16 cellular contexts compared by ENCODE assay signal in genomic region chr19:38826856-38827551, GRCh38. TPM values are rescaled to one million over a fixed set of nuclear protein-coding genes. Genes with fewer than 3 reads are reported as not detected.
DNase-seq lines count a peak whose midpoint lies in the region; TF ChIP-seq lines count a peak whose summit lies in the region.
"Had no signal": no experiment of that assay in that cellular context is flagged by ENCODE, and none has a peak within 500 bp of the region (broad histone marks: within the 10 kb centered on the region; RNA-seq: fewer than 3 reads in every experiment).

No MANE protein-coding gene starts in this region.

- no peaks in the 10 kb centered on the region for H3K27me3 ChIP-seq in cardiac muscle cell
- no peaks in the 10 kb centered on the region for H3K27me3 ChIP-seq in testis
- H3K27me3 ChIP-seq: BLaER1 had no signal

- peaks cover 13% of the 10 kb centered on the region for H3K36me3 ChIP-seq in cardiac muscle cell
- H3K36me3 ChIP-seq in testis (ENCODE audit: low read depth, missing control alignments), result no peaks in the 10 kb centered on the region

- H3K4me3 ChIP-seq in cardiac muscle cell, result no peak overlapping the region
- H3K4me3 ChIP-seq in testis, result no peak overlapping the region
- H3K4me3 ChIP-seq: BLaER1 had no signal

- H3K27ac ChIP-seq in cardiac muscle cell (peak overlapping the region; percentile 53), testis (peak overlapping the region in 1 of 2 donors; percentile 45)
- H3K27ac ChIP-seq: BLaER1 had no signal

- H3K4me1 Mint-ChIP-seq in endothelial cell (ENCODE audit: unreplicated experiment), result peaks cover 16% of the 10 kb centered on the region

- no peak for TF ChIP-seq CTCF in cardiac muscle cell (IDR thresholded peaks at IDR 0.05; ENCODE audit: low read depth, low read length)
- TF ChIP-seq CTCF in endothelial cell (IDR thresholded peaks at IDR 0.05; ENCODE audit: unreplicated experiment), result no peak
- no peak for TF ChIP-seq CTCF in testis (IDR thresholded peaks at IDR 0.05)

- H3K4me1 ChIP-seq in cardiac muscle cell (ENCODE audit: low read depth), result peaks cover 8% of the 10 kb centered on the region
- peaks cover 11% of the 10 kb centered on the region for H3K4me1 ChIP-seq in testis

- H3K9me3 ChIP-seq in cardiac muscle cell (ENCODE audit: low read depth) (no peaks in the 10 kb centered on the region), testis (no peaks in the 10 kb centered on the region)

- H3K27me3 Mint-ChIP-seq in endothelial cell (ENCODE audit: unreplicated experiment), result peaks cover 2% of the 10 kb centered on the region

- no peak for DNase-seq in cardiac muscle cell (ENCODE audit: low read depth in 1 of 2, low spot score in 1 of 2)
- DNase-seq in cardiac septum (ENCODE audit: low spot score), result no peak
- peak; percentile 53 for DNase-seq in M059J (ENCODE audit: low read depth)
- DNase-seq in endothelial cell (ENCODE audit: low spot score), result no peak
- DNase-seq in testis, result peak; percentile 60
- no peak for DNase-seq in NCI-H2081 (lab: John Stamatoyannopoulos, UW)
- DNase-seq in A172 (ENCODE audit: low spot score), result no peak
- DNase-seq in activated CD8-positive, alpha-beta memory T cell treated with anti-CD3 and anti-CD28 coated beads, Interleukin-2, amount 50 U/mL, for 48 hours, result no peak
- DNase-seq: COR-L47, DMS53, IMR-90, MV-4-11, NCI-H1417 treated with DMSO at 0.1 percent for 48 hours, NCI-H2029 treated with DMSO at 0.1 percent for 48 hours, NCI-H510A treated with DMSO at 0.1 percent for 48 hours had no signal

- H3K4me3 Mint-ChIP-seq in endothelial cell (ENCODE audit: unreplicated experiment), result peak overlapping the region; percentile 15

- intact Hi-C loops in cardiac septum (cut with DNase I) (no loop called here), testis (cut with DNase I; ENCODE audit: low total_unique reads) (no loop called here)

- H3K9me3 Mint-ChIP-seq in endothelial cell (ENCODE audit: unreplicated experiment), result no peaks in the 10 kb centered on the region

- H3K27ac Mint-ChIP-seq in endothelial cell (ENCODE audit: unreplicated experiment), result no peak overlapping the region

- peaks cover 30% of the 10 kb centered on the region for H3K36me3 Mint-ChIP-seq in endothelial cell (ENCODE audit: low read depth, unreplicated experiment)

- WGBS in testis, 2 donors, result 53 to 72% methylated on average over 6 of the region's 6 CpGs

- no peak for TF ChIP-seq POLR2A in testis (IDR thresholded peaks at IDR 0.05)

RNA-seq across cellular contexts. Expression of gene ECH1, which starts 4.6 kb away (rescaled TPM):
- total RNA-seq in cardiac muscle cell (171 and 180 TPM in 2 replicates), cardiac septum (377 TPM), endothelial cell (ENCODE audit: unreplicated experiment) (101 TPM), testis (100 to 1,000 TPM; 176 to 193 TPM)
- polyA plus RNA-seq in cardiac muscle cell (360 and 430 TPM in 2 replicates), testis (ENCODE audit: insufficient read depth, low read depth, low replicate concordance) (217 TPM)
- total RNA-seq in M059J (2014; rRNA removed; shearing (Covaris generic)), result 31.9 and 33.0 TPM in 2 replicates
- total RNA-seq in A172 (2014; rRNA removed; shearing (Covaris generic)), result 37.1 and 39.7 TPM in 2 replicates

RNA-seq across cellular contexts. Expression of gene LGALS4, which starts 14.3 kb away (rescaled TPM):
- 0.46 and 1.0 TPM in 2 replicates for total RNA-seq in cardiac muscle cell
- 0.50 and 2.0 TPM in 2 replicates for polyA plus RNA-seq in cardiac muscle cell
- total RNA-seq in cardiac septum, result 0.54 TPM
- not detected in 2 replicates for total RNA-seq in M059J (2014; rRNA removed; shearing (Covaris generic))
- 0.46 TPM for total RNA-seq in endothelial cell (ENCODE audit: unreplicated experiment)
- 1 to 10 TPM; 1.6 to 1.9 TPM for total RNA-seq in testis
- polyA plus RNA-seq in testis (ENCODE audit: insufficient read depth, low read depth, low replicate concordance), result 1.6 TPM
- total RNA-seq in A172 (2014; rRNA removed; shearing (Covaris generic)), result not detected in 2 replicates
- total RNA-seq: IMR-90 had no signal

RNA-seq across cellular contexts. Expression of gene HNRNPL, which starts 22.8 kb away (rescaled TPM):
- total RNA-seq in cardiac muscle cell (300 and 326 TPM in 2 replicates), cardiac septum (136 TPM), endothelial cell (ENCODE audit: unreplicated experiment) (343 TPM), testis (100 to 1,000 TPM; 216 to 249 TPM)
- polyA plus RNA-seq in cardiac muscle cell (240 and 291 TPM in 2 replicates), testis (ENCODE audit: insufficient read depth, low read depth, low replicate concordance) (307 TPM)
- 208 and 271 TPM in 2 replicates for total RNA-seq in M059J (2014; rRNA removed; shearing (Covaris generic))
- total RNA-seq in A172 (2014; rRNA removed; shearing (Covaris generic)), result 296 and 354 TPM in 2 replicates

RNA-seq across cellular contexts. Expression of gene LGALS7B, which starts 38.0 kb away (rescaled TPM):
- total RNA-seq in cardiac muscle cell (not detected in 2 replicates), cardiac septum (not detected), endothelial cell (ENCODE audit: unreplicated experiment) (18.8 TPM), testis (1 to 10 TPM; 2.3 to 8.1 TPM)
- polyA plus RNA-seq in cardiac muscle cell (not detected in 2 replicates), testis (ENCODE audit: insufficient read depth, low read depth, low replicate concordance) (not detected)
- not detected in 2 replicates for total RNA-seq in M059J (2014; rRNA removed; shearing (Covaris generic))
- not detected in 2 replicates for total RNA-seq in A172 (2014; rRNA removed; shearing (Covaris generic))
- total RNA-seq: IMR-90 had no signal
- polyA plus RNA-seq: IMR-90 had no signal

RNA-seq across cellular contexts. Expression of gene RINL, which starts 51.1 kb away (rescaled TPM):
- total RNA-seq in cardiac muscle cell (8.4 and 8.9 TPM in 2 replicates), cardiac septum (2.0 TPM), endothelial cell (ENCODE audit: unreplicated experiment) (5.6 TPM), testis (1 to 10 TPM; 3.0 to 5.2 TPM)
- polyA plus RNA-seq in cardiac muscle cell (3.9 and 10.6 TPM in 2 replicates), testis (ENCODE audit: insufficient read depth, low read depth, low replicate concordance) (2.6 TPM)
- 0.57 and 1.0 TPM in 2 replicates for total RNA-seq in M059J (2014; rRNA removed; shearing (Covaris generic))
- 3.9 and 5.7 TPM in 2 replicates for total RNA-seq in A172 (2014; rRNA removed; shearing (Covaris generic))

Comparison
In these comparisons a context has a peak if more than half of its experiments do, and no peak if none do; other contexts are left out.
1. DNase-seq: peak in M059J (single experiment) and testis (single experiment); none in cardiac muscle cell (0 of 2), cardiac septum (single experiment), endothelial cell (single experiment), NCI-H2081 (0 of 2), A172 (single experiment) and activated CD8-positive, alpha-beta memory T cell treated with anti-CD3 and anti-CD28 coated beads, Interleukin-2, amount 50 U/mL, for 48 hours (single experiment).